In genomic region chr15:95442107-95442719, GRCh38 we compare ENCODE assay signal across 21 cellular contexts.
DNase-seq lines count a peak whose midpoint lies in the region; ATAC-seq and TF ChIP-seq lines count a peak whose summit lies in the region.
"Had no signal": no experiment of that assay in that cellular context is flagged by ENCODE, and none has a peak within 500 bp of the region (broad histone marks: within the 10 kb centered on the region; RNA-seq: fewer than 3 reads in every experiment).

No MANE protein-coding gene starts in this region.

- peaks cover 11% of the 10 kb centered on the region for H3K4me1 Mint-ChIP-seq in stimulated activated effector memory CD8-positive, alpha-beta T cell treated with anti-CD3 and anti-CD28 coated beads, Interleukin-12 subunit alpha, Interleukin-12 subunit beta, amount 100 ng/mL, for 72 hours
- H3K4me1 Mint-ChIP-seq: brain, CD14-positive monocyte had no signal

- ATAC-seq in gastroesophageal sphincter (no peak), GM21526 (IDR thresholded peaks at IDR 0.05; ENCODE audit: low FRiP score, unreplicated experiment) (no peak)
- no peak for ATAC-seq in stimulated activated effector memory CD8-positive, alpha-beta T cell treated with anti-CD3 and anti-CD28 coated beads, Interleukin-12 subunit alpha, Interleukin-12 subunit beta, amount 100 ng/mL, for 72 hours
- ATAC-seq: left lobe of liver, Panc1 had no signal

- TF ChIP-seq CTCF in gastroesophageal sphincter (IDR thresholded peaks at IDR 0.05) (no peak), parathyroid adenoma (IDR thresholded peaks at IDR 0.05) (no peak), tibial nerve (IDR thresholded peaks at IDR 0.05) (no peak)

- WGBS in gastroesophageal sphincter (ENCODE audit: low coverage in 1 of 2), 2 donors: 46 to 83% methylated on average over 3 to 7 of the region's 7 CpGs
- 18 to 24% methylated on average over 7 of the region's 7 CpGs for WGBS in tibial nerve, 2 donors

- no peak overlapping the region for H3K9ac ChIP-seq in parathyroid adenoma
- H3K9ac ChIP-seq: KMS-11 had no signal

- peaks cover 4% of the 10 kb centered on the region for H3K9me3 Mint-ChIP-seq in stimulated activated effector memory CD8-positive, alpha-beta T cell treated with anti-CD3 and anti-CD28 coated beads, Interleukin-12 subunit alpha, Interleukin-12 subunit beta, amount 100 ng/mL, for 72 hours
- H3K9me3 Mint-ChIP-seq: endodermal cell had no signal

- H3K4me3 Mint-ChIP-seq in stimulated activated effector memory CD8-positive, alpha-beta T cell treated with anti-CD3 and anti-CD28 coated beads, Interleukin-12 subunit alpha, Interleukin-12 subunit beta, amount 100 ng/mL, for 72 hours: no peak overlapping the region
- H3K4me3 Mint-ChIP-seq: activated CD4-positive, alpha-beta memory T cell treated with anti-CD3 and anti-CD28 coated beads, Interleukin-2, amount 10 ng/mL, durations not matched to agents 7 days and 5 days; activated naive CD8-positive, alpha-beta T cell treated with anti-CD3 and anti-CD28 coated beads for 36 hours; brain; CD14-positive monocyte; endodermal cell; neural crest cell had no signal

- no peaks in the 10 kb centered on the region for H3K9me3 ChIP-seq in gastroesophageal sphincter
- no peaks in the 10 kb centered on the region for H3K9me3 ChIP-seq in parathyroid adenoma (ENCODE audit: control insufficient read depth, low read length)
- H3K9me3 ChIP-seq in tibial nerve: no peaks in the 10 kb centered on the region

- H3K4me1 ChIP-seq in gastroesophageal sphincter: peaks cover 0 to 24% (median 0%) of the 10 kb centered on the region in 3 donors
- no peaks in the 10 kb centered on the region for H3K4me1 ChIP-seq in parathyroid adenoma
- H3K4me1 ChIP-seq in tibial nerve: peaks cover 3 to 58% (median 34%) of the 10 kb centered on the region in 4 donors

- H3K27me3 ChIP-seq in gastroesophageal sphincter: no peaks in the 10 kb centered on the region
- no peaks in the 10 kb centered on the region for H3K27me3 ChIP-seq in parathyroid adenoma (ENCODE audit: control insufficient read depth, insufficient read depth, low read length)
- no peaks in the 10 kb centered on the region for H3K27me3 ChIP-seq in tibial nerve

- TF ChIP-seq EP300 in gastroesophageal sphincter (IDR thresholded peaks at IDR 0.05) (no peak), tibial nerve (IDR thresholded peaks at IDR 0.05) (peak; percentile 93 to 98)

- TF ChIP-seq POLR2A in gastroesophageal sphincter (IDR thresholded peaks at IDR 0.05) (no peak), tibial nerve (IDR thresholded peaks at IDR 0.05) (peak in 1 of 2 donors; percentile 24)

- H3K36me3 ChIP-seq in gastroesophageal sphincter: no peaks in the 10 kb centered on the region
- H3K36me3 ChIP-seq in parathyroid adenoma (ENCODE audit: control insufficient read depth, insufficient read depth, low read length): no peaks in the 10 kb centered on the region
- no peaks in the 10 kb centered on the region for H3K36me3 ChIP-seq in tibial nerve

- no peak overlapping the region for H3K4me3 ChIP-seq in gastroesophageal sphincter
- H3K4me3 ChIP-seq in parathyroid adenoma (ENCODE audit: low read depth, low read length): no peak overlapping the region
- no peak overlapping the region for H3K4me3 ChIP-seq in tibial nerve
- H3K4me3 ChIP-seq: skin epidermis had no signal

- H3K4me2 ChIP-seq in parathyroid adenoma (ENCODE audit: low read length): no peak overlapping the region
- H3K4me2 ChIP-seq: KMS-11 had no signal

- H3K79me2 ChIP-seq in parathyroid adenoma: no peaks in the 10 kb centered on the region

- no peaks in the 10 kb centered on the region for H3K36me3 Mint-ChIP-seq in stimulated activated effector memory CD8-positive, alpha-beta T cell treated with anti-CD3 and anti-CD28 coated beads, Interleukin-12 subunit alpha, Interleukin-12 subunit beta, amount 100 ng/mL, for 72 hours
- H3K36me3 Mint-ChIP-seq: brain, CD14-positive monocyte had no signal

- H3K27ac ChIP-seq in cingulate gyrus (ENCODE audit: low read depth, low read length): peak overlapping the region; percentile 29
- peak overlapping the region in 3 of 4 donors; percentile 22 to 53 (median 42) for H3K27ac ChIP-seq in gastroesophageal sphincter
- H3K27ac ChIP-seq in parathyroid adenoma: peak overlapping the region; percentile 61
- peak overlapping the region; percentile 56 to 92 (median 86) for H3K27ac ChIP-seq in tibial nerve
- H3K27ac ChIP-seq: KMS-11 had no signal

- no peak overlapping the region for H2AFZ ChIP-seq in parathyroid adenoma

- DNase-seq in tibial nerve (ENCODE audit: low spot score in 2 of 2) (no peak), DMS 273 treated with DMSO at 0.1 percent for 48 hours (lab: John Stamatoyannopoulos, UW) (no peak)
- no peak for DNase-seq in stimulated activated effector memory CD8-positive, alpha-beta T cell treated with anti-CD3 and anti-CD28 coated beads, Interleukin-12 subunit alpha, Interleukin-12 subunit beta, amount 100 ng/mL, for 72 hours (ENCODE audit: low spot score in 2 of 2)
- DNase-seq: activated CD4-positive, alpha-beta memory T cell treated with anti-CD3 and anti-CD28 coated beads, Interleukin-2, amount 10 ng/mL, durations not matched to agents 7 days and 5 days; activated naive CD8-positive, alpha-beta T cell treated with anti-CD3 and anti-CD28 coated beads for 36 hours; Calu3; endodermal cell; NCI-H510A treated with DMSO at 0.1 percent for 48 hours; stimulated activated CD4-positive, alpha-beta T cell treated with anti-CD3 and anti-CD28 coated beads, Interleukin-1b, Interleukin-23, amount 100 ng/mL, for 48 hours; T-helper 1 cell had no signal

- no peak overlapping the region for H3K27ac Mint-ChIP-seq in stimulated activated effector memory CD8-positive, alpha-beta T cell treated with anti-CD3 and anti-CD28 coated beads, Interleukin-12 subunit alpha, Interleukin-12 subunit beta, amount 100 ng/mL, for 72 hours
- H3K27ac Mint-ChIP-seq: activated CD4-positive, alpha-beta memory T cell treated with anti-CD3 and anti-CD28 coated beads, Interleukin-2, amount 10 ng/mL, durations not matched to agents 7 days and 5 days; activated naive CD8-positive, alpha-beta T cell treated with anti-CD3 and anti-CD28 coated beads for 36 hours; brain; CD14-positive monocyte; endodermal cell had no signal

Comparison
In these comparisons a context has a peak if more than half of its experiments do, and no peak if none do; other contexts are left out.
1. H3K27ac ChIP-seq: peak in every context shown above with its lines; median percentile 86 in tibial nerve; 61 in parathyroid adenoma; 42 in gastroesophageal sphincter; 29 in cingulate gyrus.